Comparison of ENCODE assay signal across 10 cellular contexts in genomic region chr9:133437753-133438531, GRCh38. TPM values are rescaled to one million over a fixed set of nuclear protein-coding genes. Genes with fewer than 3 reads are reported as not detected.
A peak's percentile ranks its signal among the peaks of the same experiment; 100 is the strongest.
DNase-seq lines count a peak whose midpoint lies in the region; ATAC-seq and TF ChIP-seq lines count a peak whose summit lies in the region.
"Had no signal": no experiment of that assay in that cellular context is flagged by ENCODE, and none has a peak within 500 bp of the region (broad histone marks: within the 10 kb centered on the region; RNA-seq: fewer than 3 reads in every experiment).

No MANE protein-coding gene starts in this region.

- H3K36me3 ChIP-seq in endodermal cell (ENCODE audit: control insufficient read depth, insufficient read depth, low read length): no peaks in the 10 kb centered on the region

- H3K4me1 ChIP-seq in endodermal cell (ENCODE audit: control insufficient read depth, insufficient read depth, low read length): no peaks in the 10 kb centered on the region

- H3K9me3 Mint-ChIP-seq in endodermal cell: no peaks in the 10 kb centered on the region
- H3K9me3 Mint-ChIP-seq: nephron progenitor cell had no signal

- H3K4me3 Mint-ChIP-seq in endodermal cell: no peak overlapping the region
- H3K4me3 Mint-ChIP-seq: nephron progenitor cell had no signal

- H3K9ac ChIP-seq in endodermal cell (ENCODE audit: extremely low read depth, low read length, poor library complexity, severe bottlenecking): no peak overlapping the region

- no peaks in the 10 kb centered on the region for H3K36me3 Mint-ChIP-seq in endodermal cell (ENCODE audit: low read depth)

- H3K27me3 ChIP-seq in endodermal cell (ENCODE audit: control insufficient read depth, insufficient read depth, low read length, poor library complexity, severe bottlenecking): no peaks in the 10 kb centered on the region

- DNase-seq in AG09309 (ENCODE audit: low read depth) (no peak), HFF-Myc (ENCODE audit: extremely low read depth, low read depth) (no peak), endodermal cell (peak; percentile 82), mucosa of gallbladder (ENCODE audit: low spot score) (no peak), LoVo (ENCODE audit: low spot score) (no peak)
- DNase-seq: anterior cingulate cortex; NCI-H1092; nephron progenitor cell; stimulated activated naive CD4-positive, alpha-beta T cell had no signal

- no peaks in the 10 kb centered on the region for H3K9me3 ChIP-seq in endodermal cell (ENCODE audit: control insufficient read depth, low read length)

- WGBS in endodermal cell (ENCODE audit: insufficient coverage in 1 of 2, insufficient read length in 1 of 2), 2 experiments: 93 to 94% methylated on average over 7 to 20 of the region's 20 CpGs

- TF ChIP-seq CTCF in AG09309 (IDR thresholded peaks at IDR 0.05; ENCODE audit: control insufficient read depth, insufficient read depth, low read depth, low read length, missing control alignments) (peak; percentile 32), HFF-Myc (IDR thresholded peaks at IDR 0.05; ENCODE audit: low read depth, low read length, missing control alignments) (peak; percentile 17), endodermal cell (conservative IDR thresholded peaks at IDR 0.05) (peak; percentile 71)

- H3K4me3 ChIP-seq in AG09309 (ENCODE audit: control insufficient read depth, low read depth, low read length) (no peak overlapping the region), HFF-Myc (replicated peaks; ENCODE audit: low read depth, low read length) (no peak overlapping the region), endodermal cell (ENCODE audit: low read length) (no peak overlapping the region)

- no peaks in the 10 kb centered on the region for H3K27me3 Mint-ChIP-seq in endodermal cell (ENCODE audit: insufficient read depth)

- H3K27ac Mint-ChIP-seq in endodermal cell: no peak overlapping the region
- H3K27ac Mint-ChIP-seq: nephron progenitor cell had no signal

- H3K4me1 Mint-ChIP-seq in endodermal cell: no peaks in the 10 kb centered on the region

- no peak overlapping the region for H3K27ac ChIP-seq in endodermal cell (ENCODE audit: low read depth, low read length)

- ATAC-seq in GM18861 (IDR thresholded peaks at IDR 0.05; ENCODE audit: unreplicated experiment): no peak

RNA-seq across cellular contexts. Expression of gene ADAMTS13, which starts 15.8 kb away (rescaled TPM):
- total RNA-seq in endodermal cell (10 to 100 TPM; 13.5 to 21.7 TPM), mucosa of gallbladder (7.1 TPM)
- 9.7 TPM for polyA plus RNA-seq in endodermal cell (2013, experiment 1 of 2)
- 7.6 TPM for polyA plus RNA-seq in endodermal cell (2013, experiment 2 of 2)

RNA-seq across cellular contexts. Expression of gene REXO4, which starts 20.1 kb away (rescaled TPM):
- total RNA-seq in endodermal cell (10 to 100 TPM; 30.2 to 36.5 TPM), mucosa of gallbladder (27.5 TPM)
- polyA plus RNA-seq in endodermal cell (2013, experiment 1 of 2): 23.1 TPM
- polyA plus RNA-seq in endodermal cell (2013, experiment 2 of 2): 20.9 TPM

RNA-seq across cellular contexts. Expression of gene CACFD1, which starts 21.8 kb away (rescaled TPM):
- total RNA-seq in endodermal cell (10 to 100 TPM; 30.6 to 35.0 TPM), mucosa of gallbladder (79.3 TPM)
- polyA plus RNA-seq in endodermal cell (2013, experiment 1 of 2): 26.8 TPM
- 26.0 TPM for polyA plus RNA-seq in endodermal cell (2013, experiment 2 of 2)

RNA-seq across cellular contexts. Expression of gene SLC2A6, which starts 41.0 kb away (rescaled TPM):
- total RNA-seq in endodermal cell: 10 to 100 TPM; 11.6 to 17.7 TPM
- 10.7 TPM for polyA plus RNA-seq in endodermal cell (2013, experiment 1 of 2)
- polyA plus RNA-seq in endodermal cell (2013, experiment 2 of 2): 10.5 TPM
- 18.4 TPM for total RNA-seq in mucosa of gallbladder

Comparison
In these comparisons a context has a peak if more than half of its experiments do, and no peak if none do; other contexts are left out.
1. CTCF ChIP-seq: peak in every context shown above with its lines; median percentile 71 in endodermal cell; 32 in AG09309; 17 in HFF-Myc.